8 cellular contexts compared by ENCODE assay signal in genomic region chr11:77198440-77198849, GRCh38.
DNase-seq lines count a peak whose midpoint lies in the region; ATAC-seq and TF ChIP-seq lines count a peak whose summit lies in the region.

No MANE protein-coding gene starts in this region.

- no peaks in the 10 kb centered on the region for H3K27me3 ChIP-seq in BJ (ENCODE audit: control insufficient read depth, insufficient read depth, low read length)

- intact Hi-C loops in left colon (cut with DNase I, micrococcal nuclease), result loop anchor here in 1 of 2 donors (10.0 kb wide), 1 partner anchor 346 kb away; no protein-coding TSS in a partner anchor

- ATAC-seq in left colon, result no peak
- no peak for ATAC-seq in GM19328 (IDR thresholded peaks at IDR 0.05; ENCODE audit: unreplicated experiment)
- no peak for ATAC-seq in HG03175 (IDR thresholded peaks at IDR 0.05; ENCODE audit: unreplicated experiment)

- H3K36me3 ChIP-seq in BJ (ENCODE audit: control insufficient read depth, insufficient read depth, low read length), result no peaks in the 10 kb centered on the region

- TF ChIP-seq CTCF in BJ (IDR thresholded peaks at IDR 0.05; ENCODE audit: insufficient read depth, low read depth, low read length), result peak; percentile 33

- DNase-seq in BJ (ENCODE audit: low read depth) (no peak), GM19240 (ENCODE audit: insufficient read length, low spot score) (peak; percentile 51), UCSD-AML1 (lab: John Stamatoyannopoulos, UW; ENCODE audit: unreplicated experiment) (peak; percentile 39), left colon (peak; percentile 20 to 22), COR-L47 (lab: John Stamatoyannopoulos, UW) (no peak), NCI-H1092 (lab: John Stamatoyannopoulos, UW) (no peak)

- CTCF ChIA-PET in BJ (lab: Yijun Ruan, JAX), result interaction anchor here (2.1 to 2.2 kb wide), 2 partner anchors 11 to 350 kb away, joined by 8 to 9 read pairs; no protein-coding TSS in a partner anchor

- no peak overlapping the region for H3K4me3 ChIP-seq in BJ (ENCODE audit: low read depth, low read length)

- POLR2A ChIA-PET in BJ (lab: Charles Lee), result no interaction called here

Comparison
In these comparisons a context has a peak if more than half of its experiments do, and no peak if none do; other contexts are left out.
1. DNase-seq: peak in GM19240 (single experiment), UCSD-AML1 (single experiment) and left colon (2 of 2); none in BJ (single experiment), COR-L47 (single experiment) and NCI-H1092 (single experiment).